8 cellular contexts compared by ENCODE assay signal in the genomic region with DNA sequence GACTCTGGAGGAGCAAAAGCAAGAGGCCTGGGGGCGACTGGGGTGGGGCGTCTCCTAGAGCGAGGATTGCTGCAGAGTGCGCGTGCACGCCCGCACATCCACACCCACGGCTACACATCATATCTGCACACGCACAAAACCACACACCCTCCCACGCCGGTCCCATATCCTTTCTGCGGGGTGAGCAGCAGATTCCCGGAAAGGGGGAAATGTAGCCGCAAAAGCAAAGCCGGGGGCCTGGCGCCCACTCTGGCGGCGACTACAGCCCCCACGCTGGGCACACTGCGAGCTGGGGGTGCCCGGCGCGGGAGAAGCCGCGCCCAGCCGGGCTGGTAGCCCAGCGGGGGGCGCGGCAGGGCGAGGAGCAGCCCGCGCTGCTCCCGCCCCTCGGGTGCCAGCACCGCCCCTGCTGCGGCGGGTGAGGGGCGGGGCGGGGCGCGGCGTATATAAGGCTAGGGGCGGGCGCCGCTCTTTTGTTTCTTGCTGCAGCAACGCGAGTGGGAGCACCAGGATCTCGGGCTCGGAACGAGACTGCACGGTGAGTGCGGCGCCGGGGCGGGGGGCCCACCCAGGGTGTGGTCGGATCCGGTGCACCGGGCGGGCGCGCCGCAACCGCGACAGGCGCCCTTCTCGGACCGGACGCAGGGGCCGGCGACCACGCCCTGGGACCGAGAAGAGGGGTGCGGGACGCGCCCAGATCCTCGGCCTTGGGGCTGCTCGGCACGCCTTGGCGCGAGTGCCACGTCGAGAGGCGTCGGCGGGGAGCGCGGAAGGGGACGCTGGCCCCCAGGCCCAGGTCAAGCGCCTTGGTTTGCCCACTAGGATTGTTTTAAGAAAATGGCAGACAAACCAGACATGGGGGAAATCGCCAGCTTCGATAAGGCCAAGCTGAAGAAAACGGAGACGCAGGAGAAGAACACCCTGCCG. TPM values are rescaled to one million over a fixed set of nuclear protein-coding genes. Genes with fewer than 3 reads are reported as not detected.
A peak's percentile ranks its signal among the peaks of the same experiment; 100 is the strongest.
DNase-seq lines count a peak whose midpoint lies in the region; ATAC-seq and TF ChIP-seq lines count a peak whose summit lies in the region.

A gene (plus strand): TSS at position 476 of the 927 bp plus-strand sequence.

- DNase-seq in AG09309 (ENCODE audit: low read depth), result no peak
- peak; percentile 69 for DNase-seq in NCI-H345 treated with DMSO at 0.1 percent for 48 hours (lab: John Stamatoyannopoulos, UW; ENCODE audit: unreplicated experiment)
- DNase-seq in activated CD4-positive, alpha-beta T cell treated with anti-CD3 and anti-CD28 coated beads for 1 hour, result peak; percentile 89
- peak; percentile 91 for DNase-seq in cerebellum (ENCODE audit: low spot score)
- peak; percentile 90 for DNase-seq in kidney glomerular epithelial cell (lab: John Stamatoyannopoulos, UW)
- peak; percentile 86 for DNase-seq in stimulated activated CD4-positive, alpha-beta T cell treated with anti-CD3 and anti-CD28 coated beads, Interleukin-1b, Interleukin-23, amount 100 ng/mL, for 1 hour (ENCODE audit: low read depth in 2 of 2)

- ATAC-seq in GM18870 (IDR thresholded peaks at IDR 0.05; ENCODE audit: unreplicated experiment) (peak; percentile 49), HG03108 (IDR thresholded peaks at IDR 0.05; ENCODE audit: unreplicated experiment) (peak; percentile 58)

- TF ChIP-seq CTCF in AG09309 (IDR thresholded peaks at IDR 0.05; ENCODE audit: control insufficient read depth, insufficient read depth, low read depth, low read length, missing control alignments), result no peak

- H3K4me3 ChIP-seq in AG09309 (ENCODE audit: control insufficient read depth, low read depth, low read length), result peak within 1 kb of the TSS; percentile 72

RNA-seq across cellular contexts. Expression of the gene that starts here (rescaled TPM):
- 1,631 TPM for total RNA-seq in cerebellum
